1 cellular context compared by ENCODE assay signal in the genomic region with DNA sequence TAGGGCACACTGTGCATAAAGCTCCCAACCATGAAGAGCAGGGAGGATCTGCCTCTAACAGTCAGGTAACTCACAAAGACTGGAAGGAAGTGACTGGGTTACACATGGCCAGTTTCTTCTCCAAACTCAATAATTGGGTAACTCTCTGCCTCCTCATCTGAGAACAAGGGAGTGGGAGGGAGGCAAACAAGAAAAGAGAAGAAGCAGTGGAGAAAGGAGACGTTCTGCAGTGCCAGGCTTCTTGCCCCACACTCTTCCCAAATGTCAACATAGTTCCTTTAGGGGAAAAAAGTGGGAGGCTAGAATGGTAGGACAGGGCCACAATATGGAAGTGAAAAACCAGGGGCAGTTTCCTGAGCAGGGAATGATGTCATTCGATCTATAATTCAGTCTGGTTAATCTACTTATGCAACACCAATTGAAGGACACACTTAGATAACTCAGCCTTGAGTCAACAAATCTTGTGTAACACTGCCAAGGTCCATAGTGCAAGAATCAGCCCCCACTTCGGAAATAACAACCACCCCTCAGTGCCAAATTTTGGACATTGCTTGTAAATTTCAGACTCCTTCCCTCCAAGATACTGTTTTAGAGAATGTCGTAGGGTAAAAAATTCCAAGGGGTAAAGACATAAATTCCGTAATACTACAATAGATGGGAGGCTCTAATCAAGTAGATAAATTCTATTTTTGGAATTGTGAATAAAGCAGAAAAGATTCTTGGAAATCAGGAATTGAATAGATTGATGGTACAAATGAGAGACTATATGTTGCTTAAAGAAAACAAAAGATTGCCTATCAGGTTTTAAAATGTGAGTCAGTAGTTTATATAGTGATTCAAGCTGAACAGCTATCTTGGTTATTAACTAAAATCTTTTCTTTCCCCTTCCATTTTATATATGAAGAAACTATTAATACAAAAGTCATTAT.
TF ChIP-seq lines count a peak whose summit lies in the region.

No MANE protein-coding gene starts in this region.

TF ChIP-seq in HepG2, 621 proteins besides CTCF, POLR2A, EP300 and RAD21 (continued from another document and continues in another):
- TF ChIP-seq, protein P1, sequence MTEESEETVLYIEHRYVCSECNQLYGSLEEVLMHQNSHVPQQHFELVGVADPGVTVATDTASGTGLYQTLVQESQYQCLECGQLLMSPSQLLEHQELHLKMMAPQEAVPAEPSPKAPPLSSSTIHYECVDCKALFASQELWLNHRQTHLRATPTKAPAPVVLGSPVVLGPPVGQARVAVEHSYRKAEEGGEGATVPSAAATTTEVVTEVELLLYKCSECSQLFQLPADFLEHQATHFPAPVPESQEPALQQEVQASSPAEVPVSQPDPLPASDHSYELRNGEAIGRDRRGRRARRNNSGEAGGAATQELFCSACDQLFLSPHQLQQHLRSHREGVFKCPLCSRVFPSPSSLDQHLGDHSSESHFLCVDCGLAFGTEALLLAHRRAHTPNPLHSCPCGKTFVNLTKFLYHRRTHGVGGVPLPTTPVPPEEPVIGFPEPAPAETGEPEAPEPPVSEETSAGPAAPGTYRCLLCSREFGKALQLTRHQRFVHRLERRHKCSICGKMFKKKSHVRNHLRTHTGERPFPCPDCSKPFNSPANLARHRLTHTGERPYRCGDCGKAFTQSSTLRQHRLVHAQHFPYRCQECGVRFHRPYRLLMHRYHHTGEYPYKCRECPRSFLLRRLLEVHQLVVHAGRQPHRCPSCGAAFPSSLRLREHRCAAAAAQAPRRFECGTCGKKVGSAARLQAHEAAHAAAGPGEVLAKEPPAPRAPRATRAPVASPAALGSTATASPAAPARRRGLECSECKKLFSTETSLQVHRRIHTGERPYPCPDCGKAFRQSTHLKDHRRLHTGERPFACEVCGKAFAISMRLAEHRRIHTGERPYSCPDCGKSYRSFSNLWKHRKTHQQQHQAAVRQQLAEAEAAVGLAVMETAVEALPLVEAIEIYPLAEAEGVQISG (CRISPR knock-in tag; IDR thresholded peaks at IDR 0.05): peak; percentile 58; the same call in 1 of the 2 replicates
- peak; percentile 81 for TF ChIP-seq EHMT2 (IDR thresholded peaks at IDR 0.05; ENCODE audit: borderline replicate concordance, low read depth, low read length)
- TF ChIP-seq MXD4 (CRISPR knock-in tag; IDR thresholded peaks at IDR 0.05): peak; percentile 52; the same call in 1 of the 2 replicates
- TF ChIP-seq ZBTB7A (CRISPR knock-in tag; IDR thresholded peaks at IDR 0.05): peak; percentile 87
- TF ChIP-seq ZKSCAN8 (CRISPR knock-in tag; IDR thresholded peaks at IDR 0.05; ENCODE audit: borderline replicate concordance): peak; percentile 85; the same call in 1 of the 2 replicates
- no peak for TF ChIP-seq POLR2AphosphoS5 (IDR thresholded peaks at IDR 0.05; ENCODE audit: low read depth, low read length)
- TF ChIP-seq, protein P2, sequence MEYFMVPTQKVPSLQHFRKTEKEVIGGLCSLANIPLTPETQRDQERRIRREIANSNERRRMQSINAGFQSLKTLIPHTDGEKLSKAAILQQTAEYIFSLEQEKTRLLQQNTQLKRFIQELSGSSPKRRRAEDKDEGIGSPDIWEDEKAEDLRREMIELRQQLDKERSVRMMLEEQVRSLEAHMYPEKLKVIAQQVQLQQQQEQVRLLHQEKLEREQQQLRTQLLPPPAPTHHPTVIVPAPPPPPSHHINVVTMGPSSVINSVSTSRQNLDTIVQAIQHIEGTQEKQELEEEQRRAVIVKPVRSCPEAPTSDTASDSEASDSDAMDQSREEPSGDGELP (IDR thresholded peaks at IDR 0.05; ENCODE audit: borderline replicate concordance, low read depth): peak; percentile 63; the same call in 1 of the 2 replicates
- TF ChIP-seq ZMYM3 (CRISPR knock-in tag; IDR thresholded peaks at IDR 0.05): peak; percentile 58; the same call in 1 of the 2 replicates
- no peak for TF ChIP-seq MXI1 (IDR thresholded peaks at IDR 0.05; ENCODE audit: borderline replicate concordance, low read depth, low read length)
- TF ChIP-seq, protein P3, sequence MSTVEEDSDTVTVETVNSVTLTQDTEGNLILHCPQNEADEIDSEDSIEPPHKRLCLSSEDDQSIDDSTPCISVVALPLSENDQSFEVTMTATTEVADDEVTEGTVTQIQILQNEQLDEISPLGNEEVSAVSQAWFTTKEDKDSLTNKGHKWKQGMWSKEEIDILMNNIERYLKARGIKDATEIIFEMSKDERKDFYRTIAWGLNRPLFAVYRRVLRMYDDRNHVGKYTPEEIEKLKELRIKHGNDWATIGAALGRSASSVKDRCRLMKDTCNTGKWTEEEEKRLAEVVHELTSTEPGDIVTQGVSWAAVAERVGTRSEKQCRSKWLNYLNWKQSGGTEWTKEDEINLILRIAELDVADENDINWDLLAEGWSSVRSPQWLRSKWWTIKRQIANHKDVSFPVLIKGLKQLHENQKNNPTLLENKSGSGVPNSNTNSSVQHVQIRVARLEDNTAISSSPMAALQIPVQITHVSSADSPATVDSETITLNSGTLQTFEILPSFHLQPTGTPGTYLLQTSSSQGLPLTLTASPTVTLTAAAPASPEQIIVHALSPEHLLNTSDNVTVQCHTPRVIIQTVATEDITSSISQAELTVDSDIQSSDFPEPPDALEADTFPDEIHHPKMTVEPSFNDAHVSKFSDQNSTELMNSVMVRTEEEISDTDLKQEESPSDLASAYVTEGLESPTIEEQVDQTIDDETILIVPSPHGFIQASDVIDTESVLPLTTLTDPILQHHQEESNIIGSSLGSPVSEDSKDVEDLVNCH (CRISPR knock-in tag; IDR thresholded peaks at IDR 0.05): no peak
- no peak for TF ChIP-seq ZNF496 (CRISPR knock-in tag; IDR thresholded peaks at IDR 0.05; ENCODE audit: insufficient replicate concordance)
- peak; percentile 81 for TF ChIP-seq KDM3A (CRISPR knock-in tag; IDR thresholded peaks at IDR 0.05; ENCODE audit: low read depth)
- peak; percentile 86; the same call in 1 of the 2 replicates for TF ChIP-seq ZNF670 (CRISPR knock-in tag; IDR thresholded peaks at IDR 0.05; ENCODE audit: borderline replicate concordance)
- peak; percentile 49; the same call in 1 of the 2 replicates for TF ChIP-seq NR1H2 (CRISPR knock-in tag; IDR thresholded peaks at IDR 0.05; ENCODE audit: borderline replicate concordance, low read depth)
- no peak for TF ChIP-seq ZSCAN20 (CRISPR knock-in tag; IDR thresholded peaks at IDR 0.05; ENCODE audit: borderline replicate concordance)
- TF ChIP-seq, protein P4, sequence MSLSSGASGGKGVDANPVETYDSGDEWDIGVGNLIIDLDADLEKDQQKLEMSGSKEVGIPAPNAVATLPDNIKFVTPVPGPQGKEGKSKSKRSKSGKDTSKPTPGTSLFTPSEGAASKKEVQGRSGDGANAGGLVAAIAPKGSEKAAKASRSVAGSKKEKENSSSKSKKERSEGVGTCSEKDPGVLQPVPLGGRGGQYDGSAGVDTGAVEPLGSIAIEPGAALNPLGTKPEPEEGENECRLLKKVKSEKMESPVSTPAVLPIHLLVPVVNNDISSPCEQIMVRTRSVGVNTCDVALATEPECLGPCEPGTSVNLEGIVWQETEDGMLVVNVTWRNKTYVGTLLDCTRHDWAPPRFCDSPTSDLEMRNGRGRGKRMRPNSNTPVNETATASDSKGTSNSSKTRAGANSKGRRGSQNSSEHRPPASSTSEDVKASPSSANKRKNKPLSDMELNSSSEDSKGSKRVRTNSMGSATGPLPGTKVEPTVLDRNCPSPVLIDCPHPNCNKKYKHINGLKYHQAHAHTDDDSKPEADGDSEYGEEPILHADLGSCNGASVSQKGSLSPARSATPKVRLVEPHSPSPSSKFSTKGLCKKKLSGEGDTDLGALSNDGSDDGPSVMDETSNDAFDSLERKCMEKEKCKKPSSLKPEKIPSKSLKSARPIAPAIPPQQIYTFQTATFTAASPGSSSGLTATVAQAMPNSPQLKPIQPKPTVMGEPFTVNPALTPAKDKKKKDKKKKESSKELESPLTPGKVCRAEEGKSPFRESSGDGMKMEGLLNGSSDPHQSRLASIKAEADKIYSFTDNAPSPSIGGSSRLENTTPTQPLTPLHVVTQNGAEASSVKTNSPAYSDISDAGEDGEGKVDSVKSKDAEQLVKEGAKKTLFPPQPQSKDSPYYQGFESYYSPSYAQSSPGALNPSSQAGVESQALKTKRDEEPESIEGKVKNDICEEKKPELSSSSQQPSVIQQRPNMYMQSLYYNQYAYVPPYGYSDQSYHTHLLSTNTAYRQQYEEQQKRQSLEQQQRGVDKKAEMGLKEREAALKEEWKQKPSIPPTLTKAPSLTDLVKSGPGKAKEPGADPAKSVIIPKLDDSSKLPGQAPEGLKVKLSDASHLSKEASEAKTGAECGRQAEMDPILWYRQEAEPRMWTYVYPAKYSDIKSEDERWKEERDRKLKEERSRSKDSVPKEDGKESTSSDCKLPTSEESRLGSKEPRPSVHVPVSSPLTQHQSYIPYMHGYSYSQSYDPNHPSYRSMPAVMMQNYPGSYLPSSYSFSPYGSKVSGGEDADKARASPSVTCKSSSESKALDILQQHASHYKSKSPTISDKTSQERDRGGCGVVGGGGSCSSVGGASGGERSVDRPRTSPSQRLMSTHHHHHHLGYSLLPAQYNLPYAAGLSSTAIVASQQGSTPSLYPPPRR (CRISPR knock-in tag; IDR thresholded peaks at IDR 0.05; ENCODE audit: borderline replicate concordance): peak; percentile 97
- no peak for TF ChIP-seq AGO2 (optimal IDR thresholded peaks at IDR 0.05; ENCODE audit: low read depth, low read length)
- peak; percentile 78; the same call in 1 of the 2 replicates for TF ChIP-seq NAIF1 (CRISPR knock-in tag; IDR thresholded peaks at IDR 0.05; ENCODE audit: borderline replicate concordance)
- TF ChIP-seq ZNF546 (CRISPR knock-in tag; conservative IDR thresholded peaks at IDR 0.05): no peak
- no peak for TF ChIP-seq TCF7L2 (IDR thresholded peaks at IDR 0.05; ENCODE audit: low read depth, low read length)
- TF ChIP-seq ATM (IDR thresholded peaks at IDR 0.05; ENCODE audit: borderline replicate concordance): peak; percentile 99
- TF ChIP-seq ZSCAN22 (CRISPR knock-in tag; IDR thresholded peaks at IDR 0.05): 0 out of 2 replicates have a peak, but pooled peaks have one; percentile 61
- TF ChIP-seq, protein P5, sequence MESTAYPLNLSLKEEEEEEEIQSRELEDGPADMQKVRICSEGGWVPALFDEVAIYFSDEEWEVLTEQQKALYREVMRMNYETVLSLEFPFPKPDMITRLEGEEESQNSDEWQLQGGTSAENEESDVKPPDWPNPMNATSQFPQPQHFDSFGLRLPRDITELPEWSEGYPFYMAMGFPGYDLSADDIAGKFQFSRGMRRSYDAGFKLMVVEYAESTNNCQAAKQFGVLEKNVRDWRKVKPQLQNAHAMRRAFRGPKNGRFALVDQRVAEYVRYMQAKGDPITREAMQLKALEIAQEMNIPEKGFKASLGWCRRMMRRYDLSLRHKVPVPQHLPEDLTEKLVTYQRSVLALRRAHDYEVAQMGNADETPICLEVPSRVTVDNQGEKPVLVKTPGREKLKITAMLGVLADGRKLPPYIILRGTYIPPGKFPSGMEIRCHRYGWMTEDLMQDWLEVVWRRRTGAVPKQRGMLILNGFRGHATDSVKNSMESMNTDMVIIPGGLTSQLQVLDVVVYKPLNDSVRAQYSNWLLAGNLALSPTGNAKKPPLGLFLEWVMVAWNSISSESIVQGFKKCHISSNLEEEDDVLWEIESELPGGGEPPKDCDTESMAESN (CRISPR knock-in tag; conservative IDR thresholded peaks at IDR 0.05): peak; percentile 92
- no peak for TF ChIP-seq NR3C1 (CRISPR knock-in tag; IDR thresholded peaks at IDR 0.05)
- TF ChIP-seq ZNF605 (CRISPR knock-in tag; IDR thresholded peaks at IDR 0.05): peak; percentile 66; the same call in 1 of the 2 replicates
- TF ChIP-seq TMF1 (CRISPR knock-in tag; IDR thresholded peaks at IDR 0.05; ENCODE audit: low read depth): no peak
- TF ChIP-seq ZFP36L1 (CRISPR knock-in tag; IDR thresholded peaks at IDR 0.05): peak; percentile 62; the same call in 1 of the 2 replicates
- 0 out of 2 replicates have a peak, but pooled peaks have one; percentile 77 for TF ChIP-seq GTF3A (CRISPR knock-in tag; conservative IDR thresholded peaks at IDR 0.05)
- peak; percentile 90 for TF ChIP-seq SOX13 (IDR thresholded peaks at IDR 0.05)
- TF ChIP-seq SOX13 (CRISPR knock-in tag; conservative IDR thresholded peaks at IDR 0.05 in 1 of 2, IDR thresholded peaks at IDR 0.05 in 1 of 2): peak in 1 of 2 experiments; percentile 96; a peak in 2 of 4 replicates
- TF ChIP-seq, protein P6, sequence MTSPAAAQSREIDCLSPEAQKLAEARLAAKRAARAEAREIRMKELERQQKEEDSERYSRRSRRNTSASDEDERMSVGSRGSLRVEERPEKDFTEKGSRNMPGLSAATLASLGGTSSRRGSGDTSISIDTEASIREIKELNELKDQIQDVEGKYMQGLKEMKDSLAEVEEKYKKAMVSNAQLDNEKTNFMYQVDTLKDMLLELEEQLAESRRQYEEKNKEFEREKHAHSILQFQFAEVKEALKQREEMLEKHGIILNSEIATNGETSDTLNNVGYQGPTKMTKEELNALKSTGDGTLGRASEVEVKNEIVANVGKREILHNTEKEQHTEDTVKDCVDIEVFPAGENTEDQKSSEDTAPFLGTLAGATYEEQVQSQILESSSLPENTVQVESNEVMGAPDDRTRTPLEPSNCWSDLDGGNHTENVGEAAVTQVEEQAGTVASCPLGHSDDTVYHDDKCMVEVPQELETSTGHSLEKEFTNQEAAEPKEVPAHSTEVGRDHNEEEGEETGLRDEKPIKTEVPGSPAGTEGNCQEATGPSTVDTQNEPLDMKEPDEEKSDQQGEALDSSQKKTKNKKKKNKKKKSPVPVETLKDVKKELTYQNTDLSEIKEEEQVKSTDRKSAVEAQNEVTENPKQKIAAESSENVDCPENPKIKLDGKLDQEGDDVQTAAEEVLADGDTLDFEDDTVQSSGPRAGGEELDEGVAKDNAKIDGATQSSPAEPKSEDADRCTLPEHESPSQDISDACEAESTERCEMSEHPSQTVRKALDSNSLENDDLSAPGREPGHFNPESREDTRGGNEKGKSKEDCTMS (CRISPR knock-in tag; conservative IDR thresholded peaks at IDR 0.05): no peak
- no peak for TF ChIP-seq HIVEP1 (CRISPR knock-in tag; IDR thresholded peaks at IDR 0.05)
- TF ChIP-seq, protein P7, sequence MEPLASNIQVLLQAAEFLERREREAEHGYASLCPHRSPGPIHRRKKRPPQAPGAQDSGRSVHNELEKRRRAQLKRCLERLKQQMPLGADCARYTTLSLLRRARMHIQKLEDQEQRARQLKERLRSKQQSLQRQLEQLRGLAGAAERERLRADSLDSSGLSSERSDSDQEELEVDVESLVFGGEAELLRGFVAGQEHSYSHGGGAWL (CRISPR knock-in tag; IDR thresholded peaks at IDR 0.05): no peak
- TF ChIP-seq ZNF547 (CRISPR knock-in tag; IDR thresholded peaks at IDR 0.05): peak; percentile 93
- TF ChIP-seq, protein P8, sequence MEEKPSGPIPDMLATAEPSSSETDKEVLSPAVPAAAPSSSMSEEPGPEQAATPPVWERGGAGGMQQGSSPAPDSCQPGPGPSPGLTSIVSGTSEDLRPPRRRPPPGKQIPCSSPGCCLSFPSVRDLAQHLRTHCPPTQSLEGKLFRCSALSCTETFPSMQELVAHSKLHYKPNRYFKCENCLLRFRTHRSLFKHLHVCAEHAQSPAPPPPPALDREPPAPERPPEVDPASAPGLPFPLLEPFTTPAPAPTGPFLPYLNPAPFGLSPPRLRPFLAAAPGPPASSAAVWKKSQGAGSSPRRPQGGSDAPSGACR (CRISPR knock-in tag; IDR thresholded peaks at IDR 0.05): peak; percentile 82; the same call in 1 of the 2 replicates
- no peak for TF ChIP-seq ZNF256 (CRISPR knock-in tag; conservative IDR thresholded peaks at IDR 0.05)
- peak; percentile 33; the same call in 1 of the 2 replicates for TF ChIP-seq ZNF747 (CRISPR knock-in tag; IDR thresholded peaks at IDR 0.05; ENCODE audit: borderline replicate concordance)
- TF ChIP-seq ZNF709 (CRISPR knock-in tag; IDR thresholded peaks at IDR 0.05): peak; percentile 47; the same call in 1 of the 2 replicates
- peak; percentile 60; the same call in 1 of the 2 replicates for TF ChIP-seq ZNF24 (IDR thresholded peaks at IDR 0.05)
